Comparison of ENCODE assay signal across 15 cellular contexts in genomic region chr6:75376347-75377024, GRCh38.
DNase-seq lines count a peak whose midpoint lies in the region; ATAC-seq and TF ChIP-seq lines count a peak whose summit lies in the region.
"Had no signal": no experiment of that assay in that cellular context is flagged by ENCODE, and none has a peak within 500 bp of the region (broad histone marks: within the 10 kb centered on the region; RNA-seq: fewer than 3 reads in every experiment).

No MANE protein-coding gene starts in this region.

- peak in 1 of 2 donors; percentile 54 for DNase-seq in cardiac muscle cell (ENCODE audit: low read depth in 1 of 2, low spot score in 1 of 2)
- DNase-seq in right atrium auricular region (ENCODE audit: low spot score), result no peak
- peak; percentile 58 for DNase-seq in SK-MEL-5 (ENCODE audit: low read depth, low spot score)
- peak; percentile 64 for DNase-seq in fibroblast of pulmonary artery (ENCODE audit: low read depth)
- DNase-seq in type B pancreatic cell (ENCODE audit: extremely low spot score, unreplicated experiment), result no peak
- no peak for DNase-seq in activated naive CD4-positive, alpha-beta T cell treated with anti-CD3 and anti-CD28 coated beads, Interleukin-2, amount 50 U/mL, for 72 hours (ENCODE audit: low spot score in 2 of 2)
- no peak for DNase-seq in HK-2 (ENCODE audit: unreplicated experiment)
- DNase-seq: activated CD4-positive, CD25-positive, alpha-beta regulatory T cell; activated naive CD4-positive, alpha-beta T cell treated with anti-CD3 and anti-CD28 coated beads for 36 hours; COR-L47; H9; NCI-H2171 treated with DMSO at 0.1 percent for 48 hours; spleen had no signal

- H3K9me3 ChIP-seq in cardiac muscle cell (ENCODE audit: low read depth), result no peaks in the 10 kb centered on the region
- peaks cover 0 to 4% of the 10 kb centered on the region in 2 donors for H3K9me3 ChIP-seq in right atrium auricular region
- H3K9me3 ChIP-seq: spleen had no signal

- in situ Hi-C loops in SK-MEL-5 (cut with HindIII; ENCODE audit: low pct_unique_long_range_greater_than_20kb, low sequenced_read_pairs), result no loop called here

- no peaks in the 10 kb centered on the region for H3K27me3 Mint-ChIP-seq in type B pancreatic cell

- peaks cover 30% of the 10 kb centered on the region for H3K4me1 ChIP-seq in cardiac muscle cell (ENCODE audit: low read depth)
- peaks cover 0 to 14% of the 10 kb centered on the region in 2 donors for H3K4me1 ChIP-seq in right atrium auricular region
- H3K4me1 ChIP-seq: spleen had no signal

- H3K36me3 ChIP-seq in cardiac muscle cell (no peaks in the 10 kb centered on the region), right atrium auricular region (peaks cover 3% of the 10 kb centered on the region)
- H3K36me3 ChIP-seq: spleen had no signal

- ATAC-seq in GM19324 (IDR thresholded peaks at IDR 0.05; ENCODE audit: low FRiP score, unreplicated experiment), result no peak
- no peak for ATAC-seq in activated naive CD4-positive, alpha-beta T cell treated with anti-CD3 and anti-CD28 coated beads, Interleukin-2, amount 50 U/mL, for 72 hours
- ATAC-seq: esophagus mucosa had no signal

- no peaks in the 10 kb centered on the region for H3K27me3 ChIP-seq in cardiac muscle cell
- H3K27me3 ChIP-seq in right atrium auricular region, result no peaks in the 10 kb centered on the region

- H3K27ac ChIP-seq in cardiac muscle cell, result peak overlapping the region; percentile 80
- peak overlapping the region in 1 of 2 donors; percentile 9 for H3K27ac ChIP-seq in right atrium auricular region
- H3K27ac ChIP-seq: spleen had no signal

- peaks cover 4% of the 10 kb centered on the region for H3K9me3 Mint-ChIP-seq in type B pancreatic cell
- no peaks in the 10 kb centered on the region for H3K9me3 Mint-ChIP-seq in activated naive CD4-positive, alpha-beta T cell treated with anti-CD3 and anti-CD28 coated beads, Interleukin-2, amount 50 U/mL, for 72 hours
- H3K9me3 Mint-ChIP-seq: activated naive CD4-positive, alpha-beta T cell treated with anti-CD3 and anti-CD28 coated beads for 36 hours; H9 had no signal

- H3K4me1 Mint-ChIP-seq in type B pancreatic cell (ENCODE audit: unreplicated experiment), result peaks cover 32% of the 10 kb centered on the region

- TF ChIP-seq CTCF in cardiac muscle cell (IDR thresholded peaks at IDR 0.05; ENCODE audit: low read depth, low read length), result no peak
- no peak for TF ChIP-seq CTCF in right atrium auricular region (IDR thresholded peaks at IDR 0.05)
- no peak for TF ChIP-seq CTCF in fibroblast of pulmonary artery (IDR thresholded peaks at IDR 0.05; ENCODE audit: low read length, missing control alignments)
- no peak for TF ChIP-seq CTCF in type B pancreatic cell (conservative IDR thresholded peaks at IDR 0.05)

- H3K4me3 ChIP-seq in cardiac muscle cell (no peak overlapping the region), right atrium auricular region (no peak overlapping the region), fibroblast of pulmonary artery (replicated peaks; ENCODE audit: low read depth, low read length) (no peak overlapping the region)
- H3K4me3 ChIP-seq: spleen had no signal

- H3K36me3 Mint-ChIP-seq in type B pancreatic cell, result no peaks in the 10 kb centered on the region
- H3K36me3 Mint-ChIP-seq in activated naive CD4-positive, alpha-beta T cell treated with anti-CD3 and anti-CD28 coated beads, Interleukin-2, amount 50 U/mL, for 72 hours, result no peaks in the 10 kb centered on the region

- no peak overlapping the region for H3K4me3 Mint-ChIP-seq in type B pancreatic cell
- H3K4me3 Mint-ChIP-seq: activated naive CD4-positive, alpha-beta T cell treated with anti-CD3 and anti-CD28 coated beads for 36 hours; H9 had no signal

- peak overlapping the region; percentile 44 for H3K27ac Mint-ChIP-seq in type B pancreatic cell
- H3K27ac Mint-ChIP-seq in activated naive CD4-positive, alpha-beta T cell treated with anti-CD3 and anti-CD28 coated beads, Interleukin-2, amount 50 U/mL, for 72 hours, result no peak overlapping the region
- H3K27ac Mint-ChIP-seq: activated naive CD4-positive, alpha-beta T cell treated with anti-CD3 and anti-CD28 coated beads for 36 hours had no signal

Comparison
In these comparisons a context has a peak if more than half of its experiments do, and no peak if none do; other contexts are left out.
1. DNase-seq: peak in SK-MEL-5 (single experiment) and fibroblast of pulmonary artery (single experiment); none in right atrium auricular region (single experiment), type B pancreatic cell (single experiment), activated naive CD4-positive, alpha-beta T cell treated with anti-CD3 and anti-CD28 coated beads, Interleukin-2, amount 50 U/mL, for 72 hours (0 of 2) and HK-2 (single experiment).